ENCODE assay signal across 26 cellular contexts in the genomic region with DNA sequence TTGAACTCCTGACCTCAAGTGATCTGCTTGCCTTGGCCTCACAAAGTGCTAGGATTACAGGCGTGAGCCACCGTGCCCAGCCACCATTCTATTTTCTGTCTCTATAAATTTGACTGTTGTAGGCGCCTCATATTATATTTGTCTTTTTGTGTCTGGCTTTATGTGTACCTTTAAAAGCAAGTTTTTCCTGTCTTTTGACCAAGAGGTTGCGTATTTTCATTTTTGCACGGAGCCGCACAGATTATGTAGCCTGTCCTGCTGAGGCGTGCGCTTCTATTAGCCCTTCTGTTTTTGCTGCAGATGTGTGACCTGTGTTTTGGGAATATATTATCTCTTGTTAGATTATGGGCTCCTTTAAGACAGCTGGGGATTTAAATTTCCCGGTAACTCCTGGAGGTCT. TPM values are rescaled to one million over a fixed set of nuclear protein-coding genes. Genes with fewer than 3 reads are reported as not detected.
A peak's percentile ranks its signal among the peaks of the same experiment; 100 is the strongest.
DNase-seq lines count a peak whose midpoint lies in the region; ATAC-seq and TF ChIP-seq lines count a peak whose summit lies in the region.
"Had no signal": no experiment of that assay in that cellular context is flagged by ENCODE, and none has a peak within 500 bp of the region (broad histone marks: within the 10 kb centered on the region; RNA-seq: fewer than 3 reads in every experiment).

No MANE protein-coding gene starts in this region.

- H3K4me1 ChIP-seq in Panc1 (ENCODE audit: control insufficient read depth, insufficient read depth, low read length) (peaks cover 38% of the 10 kb centered on the region), esophagus squamous epithelium (peaks cover 25 to 72% (median 34%) of the 10 kb centered on the region in 3 donors), neuron (ENCODE audit: insufficient read depth, low read length) (peaks cover 10% of the 10 kb centered on the region)

- H3K27me3 ChIP-seq in Panc1 (ENCODE audit: control insufficient read depth, insufficient read depth, low read length), result no peaks in the 10 kb centered on the region
- no peaks in the 10 kb centered on the region for H3K27me3 ChIP-seq in esophagus squamous epithelium
- no peaks in the 10 kb centered on the region for H3K27me3 ChIP-seq in neuron (ENCODE audit: insufficient read depth, low read length)
- H3K27me3 ChIP-seq: left lung, uterus had no signal

- CTCF ChIA-PET in Panc1 (lab: Charles Lee), result interaction anchor here (1.7 kb wide), 1 partner anchor 26 kb away, joined by 6 read pairs; no protein-coding TSS in a partner anchor
- CTCF ChIA-PET in activated CD8-positive, alpha-beta T cell treated with anti-CD3 and anti-CD28 coated beads, Interleukin-2, amount 10 ng/mL, durations not matched to agents 7 days and 5 days (lab: Charles Lee), result interaction anchor here (0.8 to 3.9 kb wide), 5 partner anchors 16 to 217 kb away, joined by 4 to 107 read pairs (median 22); a partner anchor contains a TSS

- H3K27me3 Mint-ChIP-seq in activated CD8-positive, alpha-beta T cell treated with anti-CD3 and anti-CD28 coated beads, Interleukin-2, amount 10 ng/mL, durations not matched to agents 7 days and 5 days (ENCODE audit: low read depth), result no peaks in the 10 kb centered on the region
- H3K27me3 Mint-ChIP-seq: activated CD4-positive, alpha-beta T cell treated with anti-CD3 and anti-CD28 coated beads for 36 hours had no signal

- WGBS in esophagus squamous epithelium, 2 donors, result 46 to 97% methylated on average over 9 of the region's 9 CpGs

- DNase-seq in Panc1 (ENCODE audit: low read depth, low spot score), result no peak
- DNase-seq in esophagus squamous epithelium (lab: John Stamatoyannopoulos, UW), result no peak
- DNase-seq in activated CD8-positive, alpha-beta T cell treated with anti-CD3 and anti-CD28 coated beads, Interleukin-2, amount 10 ng/mL, durations not matched to agents 7 days and 5 days, result no peak
- DNase-seq in NAMALWA (ENCODE audit: low spot score), result no peak
- DNase-seq in left ventricle myocardium superior, result no peak
- DNase-seq: 8988T; activated CD4-positive, alpha-beta T cell treated with anti-CD3 and anti-CD28 coated beads for 36 hours; amygdala; C1 segment of cervical spinal cord; COR-L47; DMS79; KG1; left lung; NCI-H1436; NCI-H2081 treated with DMSO at 0.1 percent for 48 hours; NCI-H226; occipital lobe; SIG-M5; stimulated activated naive CD4-positive, alpha-beta T cell treated with Interleukin-2 at 50 U/mL for 16 hours; SW 1271; uterus had no signal

- H3K36me3 Mint-ChIP-seq in activated CD8-positive, alpha-beta T cell treated with anti-CD3 and anti-CD28 coated beads, Interleukin-2, amount 10 ng/mL, durations not matched to agents 7 days and 5 days (ENCODE audit: low read depth), result no peaks in the 10 kb centered on the region
- H3K36me3 Mint-ChIP-seq: activated naive CD4-positive, alpha-beta T cell treated with anti-CD3 and anti-CD28 coated beads, Interleukin-2, amount 50 U/mL, for 72 hours had no signal

- intact Hi-C loops in Panc1 (cut with micrococcal nuclease; ENCODE audit: unreplicated experiment) (no loop called here), esophagus squamous epithelium (cut with DNase I) (no loop called here), left ventricle myocardium superior (cut with micrococcal nuclease) (no loop called here)

- H3K27ac Mint-ChIP-seq in activated CD8-positive, alpha-beta T cell treated with anti-CD3 and anti-CD28 coated beads, Interleukin-2, amount 10 ng/mL, durations not matched to agents 7 days and 5 days, result no peak overlapping the region
- H3K27ac Mint-ChIP-seq: activated CD4-positive, alpha-beta T cell treated with anti-CD3 and anti-CD28 coated beads for 36 hours; activated naive CD4-positive, alpha-beta T cell treated with anti-CD3 and anti-CD28 coated beads, Interleukin-2, amount 50 U/mL, for 72 hours had no signal

- H3K9me3 Mint-ChIP-seq in activated CD8-positive, alpha-beta T cell treated with anti-CD3 and anti-CD28 coated beads, Interleukin-2, amount 10 ng/mL, durations not matched to agents 7 days and 5 days (ENCODE audit: insufficient read depth), result no peaks in the 10 kb centered on the region
- H3K9me3 Mint-ChIP-seq: activated naive CD4-positive, alpha-beta T cell treated with anti-CD3 and anti-CD28 coated beads, Interleukin-2, amount 50 U/mL, for 72 hours had no signal

- no peak for TF ChIP-seq CTCF in C4-2B (conservative IDR thresholded peaks at IDR 0.05)
- no peak for TF ChIP-seq CTCF in Panc1 (IDR thresholded peaks at IDR 0.05)
- TF ChIP-seq CTCF in esophagus squamous epithelium (IDR thresholded peaks at IDR 0.05), result no peak

- peak overlapping the region; percentile 18; the same call in 1 of the 2 replicates for H3K27ac ChIP-seq in C4-2B
- H3K27ac ChIP-seq in Panc1 (ENCODE audit: low read length), result 0 out of 2 replicates have a peak overlapping the region, but pooled peaks have one; percentile 5
- H3K27ac ChIP-seq in esophagus squamous epithelium, result peak overlapping the region in 3 of 4 donors; percentile 21 to 88 (median 73)
- H3K27ac ChIP-seq: left lung, skin epidermis had no signal

- H3K4me3 Mint-ChIP-seq in activated CD8-positive, alpha-beta T cell treated with anti-CD3 and anti-CD28 coated beads, Interleukin-2, amount 10 ng/mL, durations not matched to agents 7 days and 5 days, result no peak overlapping the region
- H3K4me3 Mint-ChIP-seq: activated CD4-positive, alpha-beta T cell treated with anti-CD3 and anti-CD28 coated beads for 36 hours had no signal

- BruUV-seq in Panc1 (replicated peaks; lab: Mats Ljungman, UMichigan), result no TSS peak

- no peak overlapping the region for H3K4me3 ChIP-seq in Panc1 (ENCODE audit: low read depth in 2 of 2, low read length in 2 of 2)
- no peak overlapping the region for H3K4me3 ChIP-seq in esophagus squamous epithelium
- H3K4me3 ChIP-seq in neuron (ENCODE audit: low read length), result no peak overlapping the region
- H3K4me3 ChIP-seq: left lung, skin epidermis, uterus had no signal

- TF ChIP-seq POLR2A in esophagus squamous epithelium (IDR thresholded peaks at IDR 0.05), result no peak

- H3K4me1 Mint-ChIP-seq in activated CD8-positive, alpha-beta T cell treated with anti-CD3 and anti-CD28 coated beads, Interleukin-2, amount 10 ng/mL, durations not matched to agents 7 days and 5 days (ENCODE audit: low read depth), result peaks cover 5% of the 10 kb centered on the region
- H3K4me1 Mint-ChIP-seq: activated CD4-positive, alpha-beta T cell treated with anti-CD3 and anti-CD28 coated beads for 36 hours had no signal

- in situ Hi-C loops in Panc1 (cut with HindIII; ENCODE audit: low pct_unique_long_range_greater_than_20kb, low sequenced_read_pairs), result no loop called here

- peak overlapping the region; percentile 5 for H2AFZ ChIP-seq in neuron (ENCODE audit: low read depth, low read length)

- no peaks in the 10 kb centered on the region for H3K36me3 ChIP-seq in Panc1 (ENCODE audit: control insufficient read depth, insufficient read depth, low read length)
- no peaks in the 10 kb centered on the region for H3K36me3 ChIP-seq in esophagus squamous epithelium
- peaks cover 6% of the 10 kb centered on the region for H3K36me3 ChIP-seq in neuron (ENCODE audit: insufficient read depth, low read length)
- H3K36me3 ChIP-seq: uterus had no signal

- POLR2A ChIA-PET in Panc1 (lab: Charles Lee), result no interaction called here
- POLR2A ChIA-PET in activated CD8-positive, alpha-beta T cell treated with anti-CD3 and anti-CD28 coated beads, Interleukin-2, amount 10 ng/mL, durations not matched to agents 7 days and 5 days (lab: Charles Lee), result no interaction called here

- ATAC-seq in Panc1 (no peak), HG02763 (IDR thresholded peaks at IDR 0.05; ENCODE audit: unreplicated experiment) (no peak), left ventricle myocardium superior (no peak)
- ATAC-seq in activated CD8-positive, alpha-beta T cell treated with anti-CD3 and anti-CD28 coated beads, Interleukin-2, amount 10 ng/mL, durations not matched to agents 7 days and 5 days, result no peak
- ATAC-seq: activated CD4-positive, alpha-beta T cell treated with anti-CD3 and anti-CD28 coated beads for 36 hours; activated naive CD4-positive, alpha-beta T cell treated with anti-CD3 and anti-CD28 coated beads, Interleukin-2, amount 50 U/mL, for 72 hours; left lung had no signal

- no peaks in the 10 kb centered on the region for H3K9me3 ChIP-seq in Panc1 (ENCODE audit: control insufficient read depth, insufficient read depth, low read depth, low read length)
- H3K9me3 ChIP-seq in esophagus squamous epithelium, result no peaks in the 10 kb centered on the region
- H3K9me3 ChIP-seq in neuron (ENCODE audit: low read length), result no peaks in the 10 kb centered on the region
- H3K9me3 ChIP-seq: left lung, uterus had no signal

RNA-seq across cellular contexts. Expression of a gene that starts 40.4 kb away (rescaled TPM):
- total RNA-seq in Panc1 (2021; ENCODE audit: unreplicated experiment), result 67.9 TPM
- polyA plus RNA-seq in Panc1 (2012; ENCODE audit: insufficient read length), result 25.1 TPM
- 10 to 100 TPM; 20.1 to 38.7 (median 36.5) TPM for total RNA-seq in esophagus squamous epithelium
- 10 to 100 TPM; 73.3 to 75.1 TPM for total RNA-seq in activated CD8-positive, alpha-beta T cell treated with anti-CD3 and anti-CD28 coated beads, Interleukin-2, amount 10 ng/mL, durations not matched to agents 7 days and 5 days
- total RNA-seq in left ventricle myocardium superior, result 38.3 TPM

Comparison
In these comparisons a context has a peak if more than half of its experiments do, and no peak if none do; other contexts are left out.
1. H3K27ac ChIP-seq: peak in every context shown above with its lines; median percentile 73 in esophagus squamous epithelium; 18 in C4-2B; 5 in Panc1.